8 cellular contexts compared by ENCODE assay signal in genomic region chr12:10749700-10750384, GRCh38. TPM values are rescaled to one million over a fixed set of nuclear protein-coding genes. Genes with fewer than 3 reads are reported as not detected.
DNase-seq lines count a peak whose midpoint lies in the region; ATAC-seq and TF ChIP-seq lines count a peak whose summit lies in the region.

No MANE protein-coding gene starts in this region.

- H3K36me3 ChIP-seq in right atrium auricular region: no peaks in the 10 kb centered on the region

- H3K4me1 ChIP-seq in right atrium auricular region: no peaks in the 10 kb centered on the region

- no peaks in the 10 kb centered on the region for H3K27me3 ChIP-seq in right atrium auricular region

- ATAC-seq in HG02571 (IDR thresholded peaks at IDR 0.05; ENCODE audit: unreplicated experiment) (peak; percentile 74), HG02884 (IDR thresholded peaks at IDR 0.05; ENCODE audit: unreplicated experiment) (no peak)

- peak; percentile 84 for TF ChIP-seq CTCF in GM10266 (IDR thresholded peaks at IDR 0.05; ENCODE audit: control insufficient read depth, insufficient read depth, low read depth, missing control alignments)
- peak; percentile 87 to 97 for TF ChIP-seq CTCF in right atrium auricular region (IDR thresholded peaks at IDR 0.05)

- H3K9me3 ChIP-seq in right atrium auricular region: no peaks in the 10 kb centered on the region

- DNase-seq in GM10266 (ENCODE audit: extremely low spot score) (peak; percentile 65), NCI-H1092 treated with DMSO at 0.1 percent for 48 hours (lab: John Stamatoyannopoulos, UW) (peak; percentile 71), SW480 (ENCODE audit: low spot score) (peak; percentile 93), amniotic epithelial cell (ENCODE audit: low read depth) (peak; percentile 94), right atrium auricular region (ENCODE audit: low spot score) (peak; percentile 89), putamen (ENCODE audit: low spot score) (peak; percentile 90)

- H3K4me3 ChIP-seq in right atrium auricular region: peak overlapping the region; percentile 18 to 35

- peak overlapping the region in 1 of 2 donors; percentile 46 for H3K27ac ChIP-seq in right atrium auricular region

RNA-seq across cellular contexts. Expression of gene YBX3, which starts 26.7 kb away (rescaled TPM):
- total RNA-seq in right atrium auricular region: 1,000 to 10,000 TPM in 1 of 2 donors, 100 to 1,000 TPM in 1; 612 to 1,061 TPM

RNA-seq across cellular contexts. Expression of gene TAS2R7, which starts 52.6 kb away (rescaled TPM):
- not detected for total RNA-seq in right atrium auricular region

RNA-seq across cellular contexts. Expression of gene TAS2R8, which starts 57.2 kb away (rescaled TPM):
- total RNA-seq in right atrium auricular region: not detected
